Comparison of ENCODE assay signal across 15 cellular contexts in genomic region chrX:149456476-149457245, GRCh38.
DNase-seq lines count a peak whose midpoint lies in the region.
"Had no signal": no experiment of that assay in that cellular context is flagged by ENCODE, and none has a peak within 500 bp of the region (broad histone marks: within the 10 kb centered on the region; RNA-seq: fewer than 3 reads in every experiment).

No MANE protein-coding gene starts in this region.

- DNase-seq in DMS 273 (lab: John Stamatoyannopoulos, UW; ENCODE audit: unreplicated experiment) (peak; percentile 27), DMS 273 treated with DMSO at 0.1 percent for 48 hours (lab: John Stamatoyannopoulos, UW) (no peak), NCI-H1105 (lab: John Stamatoyannopoulos, UW) (peak; percentile 34), cerebellar cortex (ENCODE audit: low spot score) (peak; percentile 11), medulla oblongata (ENCODE audit: extremely low spot score) (peak; percentile 4), GM03348 (ENCODE audit: low spot score) (no peak)
- no peak for DNase-seq in stimulated activated CD4-positive, alpha-beta T cell treated with anti-CD3 and anti-CD28 coated beads, Interleukin-4, amount 100 ng/mL, for 24 hours
- no peak for DNase-seq in stimulated activated naive CD4-positive, alpha-beta T cell (lab: John Stamatoyannopoulos, UW)
- DNase-seq: DMS79, H7, HFFc6, NCI-H1436 treated with DMSO at 0.1 percent for 48 hours, NCI-H2029, NCI-H524, PC-9 had no signal

Comparison
In these comparisons a context has a peak if more than half of its experiments do, and no peak if none do; other contexts are left out.
1. DNase-seq: peak in DMS 273 (single experiment), NCI-H1105 (single experiment), cerebellar cortex (single experiment) and medulla oblongata (single experiment); none in DMS 273 treated with DMSO at 0.1 percent for 48 hours (single experiment), stimulated activated CD4-positive, alpha-beta T cell treated with anti-CD3 and anti-CD28 coated beads, Interleukin-4, amount 100 ng/mL, for 24 hours (single experiment), stimulated activated naive CD4-positive, alpha-beta T cell (0 of 6) and GM03348 (single experiment).